In genomic region chr6:158629376-158630221, GRCh38 we compare ENCODE assay signal across 7 cellular contexts. TPM values are rescaled to one million over a fixed set of nuclear protein-coding genes. Genes with fewer than 3 reads are reported as not detected.
DNase-seq lines count a peak whose midpoint lies in the region; ATAC-seq and TF ChIP-seq lines count a peak whose summit lies in the region.

No MANE protein-coding gene starts in this region.

- H3K9me3 Mint-ChIP-seq in GM23338 (no peaks in the 10 kb centered on the region), chondrocyte (ENCODE audit: low read depth) (no peaks in the 10 kb centered on the region)
- H3K9me3 Mint-ChIP-seq in natural killer cell treated with Interleukin-12 subunit alpha and Interleukin-12 subunit beta and Interleukin-15 and Interleukin-18, amount 100 ng/mL, for 72 hours: no peaks in the 10 kb centered on the region

- no peak for TF ChIP-seq POLR2A in testis (IDR thresholded peaks at IDR 0.05)

- H3K27ac Mint-ChIP-seq in GM23338 (no peak overlapping the region), chondrocyte (ENCODE audit: unreplicated experiment) (no peak overlapping the region)
- H3K27ac Mint-ChIP-seq in natural killer cell treated with Interleukin-12 subunit alpha and Interleukin-12 subunit beta and Interleukin-15 and Interleukin-18, amount 100 ng/mL, for 72 hours: peak overlapping the region; percentile 85 to 87

- no peak overlapping the region for H2AFZ ChIP-seq in GM23338

- intact Hi-C loops in testis (cut with DNase I; ENCODE audit: low total_unique reads): no loop called here

- no peaks in the 10 kb centered on the region for H3K9me2 ChIP-seq in GM23338 (ENCODE audit: insufficient read depth)

- H3K4me1 ChIP-seq in GM23338 (ENCODE audit: insufficient read depth): no peaks in the 10 kb centered on the region
- H3K4me1 ChIP-seq in testis: peaks cover 45% of the 10 kb centered on the region

- H3K4me2 ChIP-seq in GM23338: no peak overlapping the region

- H3K36me3 ChIP-seq in GM23338 (ENCODE audit: insufficient read depth) (peaks cover 10% of the 10 kb centered on the region), testis (ENCODE audit: low read depth, missing control alignments) (no peaks in the 10 kb centered on the region)

- peaks cover 61% of the 10 kb centered on the region for H3K36me3 Mint-ChIP-seq in GM23338 (ENCODE audit: low read depth)
- H3K36me3 Mint-ChIP-seq in chondrocyte (ENCODE audit: low read depth): peaks cover 38% of the 10 kb centered on the region
- H3K36me3 Mint-ChIP-seq in natural killer cell treated with Interleukin-12 subunit alpha and Interleukin-12 subunit beta and Interleukin-15 and Interleukin-18, amount 100 ng/mL, for 72 hours: peaks cover 32% of the 10 kb centered on the region

- no peaks in the 10 kb centered on the region for H3K79me2 ChIP-seq in GM23338 (replicated peaks; ENCODE audit: insufficient read depth)

- H3K27me3 Mint-ChIP-seq in GM23338 (ENCODE audit: insufficient read depth, low read depth, poor library complexity) (peaks cover 21% of the 10 kb centered on the region), chondrocyte (ENCODE audit: low read depth) (no peaks in the 10 kb centered on the region)
- no peaks in the 10 kb centered on the region for H3K27me3 Mint-ChIP-seq in natural killer cell treated with Interleukin-12 subunit alpha and Interleukin-12 subunit beta and Interleukin-15 and Interleukin-18, amount 100 ng/mL, for 72 hours

- no peaks in the 10 kb centered on the region for H3F3A ChIP-seq in GM23338 (replicated peaks; ENCODE audit: low read depth)

- H3K27ac ChIP-seq in GM23338 (ENCODE audit: low read depth): no peak overlapping the region
- no peak overlapping the region for H3K27ac ChIP-seq in testis

- ATAC-seq in GM23338 (peak; percentile 74), GM18519 (IDR thresholded peaks at IDR 0.05; ENCODE audit: low FRiP score, unreplicated experiment) (no peak)
- ATAC-seq in natural killer cell treated with Interleukin-12 subunit alpha and Interleukin-12 subunit beta and Interleukin-15 and Interleukin-18, amount 100 ng/mL, for 72 hours: peak in 1 of 2 donors; percentile 29

- H3K4me1 Mint-ChIP-seq in GM23338: peaks cover 23% of the 10 kb centered on the region
- peaks cover 26% of the 10 kb centered on the region for H3K4me1 Mint-ChIP-seq in chondrocyte (ENCODE audit: low read depth)
- peaks cover 50 to 53% of the 10 kb centered on the region in 2 donors for H3K4me1 Mint-ChIP-seq in natural killer cell treated with Interleukin-12 subunit alpha and Interleukin-12 subunit beta and Interleukin-15 and Interleukin-18, amount 100 ng/mL, for 72 hours (ENCODE audit: low read depth in 2 of 2)

- WGBS in testis, 2 donors: 87 to 90% methylated on average over 20 of the region's 20 CpGs

- peaks cover 10% of the 10 kb centered on the region for H4K20me1 ChIP-seq in GM23338 (replicated peaks; ENCODE audit: insufficient read depth)

- peak; percentile 62 for DNase-seq in GM23338 (ENCODE audit: low spot score)
- peak; percentile 61 for DNase-seq in SK-N-DZ (ENCODE audit: low spot score)
- no peak for DNase-seq in chondrocyte (ENCODE audit: low spot score)
- no peak for DNase-seq in natural killer cell treated with Interleukin-12 subunit alpha and Interleukin-12 subunit beta and Interleukin-15 and Interleukin-18, amount 100 ng/mL, for 72 hours (ENCODE audit: low spot score)
- DNase-seq in testis: no peak
- no peak for DNase-seq in mucosa of gallbladder (ENCODE audit: low spot score)

- H3K4me3 Mint-ChIP-seq in GM23338 (no peak overlapping the region), chondrocyte (ENCODE audit: unreplicated experiment) (no peak overlapping the region)
- H3K4me3 Mint-ChIP-seq in natural killer cell treated with Interleukin-12 subunit alpha and Interleukin-12 subunit beta and Interleukin-15 and Interleukin-18, amount 100 ng/mL, for 72 hours: peak overlapping the region; percentile 19

- H3K27me3 ChIP-seq in GM23338 (ENCODE audit: insufficient read depth) (no peaks in the 10 kb centered on the region), testis (no peaks in the 10 kb centered on the region)

- H3K9me3 ChIP-seq in testis: no peaks in the 10 kb centered on the region

- TF ChIP-seq CTCF in GM23338 (conservative IDR thresholded peaks at IDR 0.05; ENCODE audit: low read depth in 2 of 2): peak; percentile 38 to 77; a peak in 3 of 4 replicates
- peak; percentile 36 for TF ChIP-seq CTCF in chondrocyte (IDR thresholded peaks at IDR 0.05)
- TF ChIP-seq CTCF in testis (IDR thresholded peaks at IDR 0.05): no peak

- H3K4me3 ChIP-seq in GM23338: no peak overlapping the region
- H3K4me3 ChIP-seq in testis: no peak overlapping the region

TF ChIP-seq in GM23338, 12 proteins besides CTCF, POLR2A, EP300 and RAD21 (continues in another document):
- TF ChIP-seq CREB1 (CRISPR knock-in tag; IDR thresholded peaks at IDR 0.05; ENCODE audit: low read depth) (no peak), POLR2AphosphoS5 (IDR thresholded peaks at IDR 0.05; ENCODE audit: low read depth) (no peak), STAT1 (IDR thresholded peaks at IDR 0.05; ENCODE audit: unreplicated experiment) (no peak)

RNA-seq across cellular contexts. Expression of gene DYNLT1, which starts 14.9 kb away (rescaled TPM):
- total RNA-seq in GM23338 (2014; rRNA removed; shearing (Covaris generic)): 60.9 and 71.6 TPM in 2 replicates
- 235 and 241 TPM in 2 replicates for polyA plus RNA-seq in GM23338 (2016; fragmentation: Nextera tagmentation; extraction: Ambion mirVana)
- polyA plus RNA-seq in SK-N-DZ (2014; cell fraction: cytosol; rRNA removed): 333 and 438 TPM in 2 replicates
- 295 and 313 TPM in 2 replicates for polyA plus RNA-seq in SK-N-DZ (2014; cell fraction: nucleus; rRNA removed)
- 153 to 171 TPM (median 170 TPM) in 3 replicates for total RNA-seq in chondrocyte
- total RNA-seq in natural killer cell treated with Interleukin-12 subunit alpha and Interleukin-12 subunit beta and Interleukin-15 and Interleukin-18, amount 100 ng/mL, for 72 hours: 100 to 1,000 TPM; 117 to 157 TPM
- total RNA-seq in testis: 100 to 1,000 TPM; 165 to 200 TPM
- polyA plus RNA-seq in testis (ENCODE audit: insufficient read depth, low read depth, low replicate concordance): 319 TPM
- 155 TPM for total RNA-seq in mucosa of gallbladder

RNA-seq across cellular contexts. Expression of gene SYTL3, which starts 20.3 kb away (rescaled TPM):
- total RNA-seq in GM23338 (2014; rRNA removed; shearing (Covaris generic)): 0.07 TPM in 1 of 2 replicates, not detected in the other
- not detected in 2 replicates for polyA plus RNA-seq in GM23338 (2016; fragmentation: Nextera tagmentation; extraction: Ambion mirVana)
- polyA plus RNA-seq in SK-N-DZ (2014; cell fraction: cytosol; rRNA removed): 3.3 and 6.0 TPM in 2 replicates
- 3.2 and 6.0 TPM in 2 replicates for polyA plus RNA-seq in SK-N-DZ (2014; cell fraction: nucleus; rRNA removed)
- total RNA-seq in chondrocyte: 0.58 to 1.6 TPM (median 1.4 TPM) in 3 replicates
- 100 to 1,000 TPM; 199 to 246 TPM for total RNA-seq in natural killer cell treated with Interleukin-12 subunit alpha and Interleukin-12 subunit beta and Interleukin-15 and Interleukin-18, amount 100 ng/mL, for 72 hours
- total RNA-seq in testis: 10 to 100 TPM; 10.2 to 11.0 TPM
- polyA plus RNA-seq in testis (ENCODE audit: insufficient read depth, low read depth, low replicate concordance): 7.0 TPM
- 4.1 TPM for total RNA-seq in mucosa of gallbladder

Comparison
In these comparisons a context has a peak if more than half of its experiments do, and no peak if none do; other contexts are left out.
1. DNase-seq: peak in GM23338 (single experiment) and SK-N-DZ (single experiment); none in chondrocyte (single experiment), natural killer cell treated with Interleukin-12 subunit alpha and Interleukin-12 subunit beta and Interleukin-15 and Interleukin-18, amount 100 ng/mL, for 72 hours (single experiment), testis (single experiment) and mucosa of gallbladder (single experiment).
2. H3K27ac Mint-ChIP-seq: peak in natural killer cell treated with Interleukin-12 subunit alpha and Interleukin-12 subunit beta and Interleukin-15 and Interleukin-18, amount 100 ng/mL, for 72 hours (2 of 2); none in GM23338 (single experiment) and chondrocyte (single experiment).
3. CTCF ChIP-seq: peak in GM23338 (2 of 2) and chondrocyte (single experiment); none in testis (0 of 3).
4. RNA of gene SYTL3, which starts 20.3 kb away (total RNA-seq): 199 to 246 TPM in natural killer cell treated with Interleukin-12 subunit alpha and Interleukin-12 subunit beta and Interleukin-15 and Interleukin-18, amount 100 ng/mL, for 72 hours; 10.2 to 11.0 TPM in testis, 4.1 TPM in mucosa of gallbladder (single experiment), 0.58 to 1.6 TPM in chondrocyte and 0.07 TPM in GM23338; every median in the first group is over 10 times any median in the second.